23 cellular contexts compared by ENCODE assay signal in genomic region chr14:33198684-33199083, GRCh38.
"Had no signal": no experiment of that assay in that cellular context is flagged by ENCODE, and none has a peak within 500 bp of the region (broad histone marks: within the 10 kb centered on the region; RNA-seq: fewer than 3 reads in every experiment).

No MANE protein-coding gene starts in this region.

- ATAC-seq: effector memory CD8-positive, alpha-beta T cell; esophagus mucosa; foreskin keratinocyte; gastroesophageal sphincter; left cardiac atrium; left lung; lower lobe of right lung; mucosa of descending colon had no signal

- H3K4me1 ChIP-seq: colonic mucosa, foreskin keratinocyte, gastroesophageal sphincter, heart left ventricle, left lung, lower lobe of right lung had no signal

- H3K27ac ChIP-seq: colonic mucosa, epithelial cell of prostate, foreskin keratinocyte, gastroesophageal sphincter, heart left ventricle, hepatocyte, left lung, lower lobe of right lung had no signal

- H3K4me3 ChIP-seq: colonic mucosa, gastroesophageal sphincter, heart left ventricle, hepatocyte, left lung, lower lobe of right lung, mucosa of descending colon had no signal

- H3K27me3 ChIP-seq: colonic mucosa, foreskin keratinocyte, gastroesophageal sphincter, heart left ventricle, hepatocyte, left lung had no signal

- H2AFZ ChIP-seq: hepatocyte had no signal

- FAIRE-seq: endometrium, frontal cortex had no signal

- H3K79me2 ChIP-seq: hepatocyte had no signal

- H3K4me2 ChIP-seq: hepatocyte had no signal

- H3K36me3 ChIP-seq: colonic mucosa, gastroesophageal sphincter, heart left ventricle, left lung, lower lobe of right lung had no signal

- DNase-seq: colonic mucosa; cortex of kidney; effector CD8-positive, alpha-beta T cell; effector memory CD8-positive, alpha-beta T cell; endodermal cell; erythroblast; foreskin keratinocyte; heart left ventricle; hypothalamus; immature natural killer cell; islet precursor cell; left cardiac atrium; lower lobe of right lung; mesenchymal stem cell; naive B cell had no signal

- H3K9me3 ChIP-seq: colonic mucosa, lower lobe of right lung, mucosa of descending colon had no signal
